ENCODE assay signal across 1 cellular context in the genomic region with DNA sequence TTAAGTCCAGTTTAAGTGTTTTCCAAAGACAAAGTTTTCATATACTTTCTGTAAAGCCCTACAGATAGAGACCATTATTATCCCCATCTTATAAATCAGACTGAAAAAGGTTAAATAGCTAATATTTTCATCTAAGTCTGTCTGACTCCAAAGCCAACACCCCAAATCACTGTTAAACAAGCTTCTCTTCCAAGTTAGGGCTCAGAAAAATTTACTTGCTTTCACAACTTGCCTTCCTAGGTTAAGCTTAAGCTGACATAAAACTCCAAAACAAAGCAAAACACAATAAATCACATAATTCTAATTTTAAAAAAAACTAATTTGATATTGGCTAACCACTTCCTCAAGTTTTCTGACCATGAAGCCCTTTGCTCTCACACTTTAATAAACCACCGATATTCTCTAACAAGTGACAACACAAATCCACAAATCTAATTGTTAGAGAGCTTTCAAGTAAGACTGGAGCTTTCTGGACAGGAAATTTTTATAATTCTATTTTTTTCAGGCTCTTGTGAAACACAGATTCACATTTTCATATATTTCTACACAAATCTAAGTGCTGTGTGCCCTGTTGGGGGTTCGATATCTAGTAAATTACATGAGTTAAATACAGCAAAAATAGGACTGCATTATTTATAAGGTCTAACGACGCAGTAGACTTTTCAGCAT.
TF ChIP-seq lines count a peak whose summit lies in the region.

No MANE protein-coding gene starts in this region.

TF ChIP-seq in endothelial cell of umbilical vein, 7 proteins besides CTCF, POLR2A, EP300 and RAD21:
- TF ChIP-seq EZH2 (IDR thresholded peaks at IDR 0.05; ENCODE audit: borderline replicate concordance, low read depth, low read length, severe bottlenecking): no peak
- TF ChIP-seq JUN (IDR thresholded peaks at IDR 0.05; ENCODE audit: borderline replicate concordance, insufficient read depth, insufficient read length, low read depth): no peak
- no peak for TF ChIP-seq POLR2AphosphoS5 (IDR thresholded peaks at IDR 0.05; ENCODE audit: insufficient read depth, low read depth, low read length)
- TF ChIP-seq, protein P1, sequence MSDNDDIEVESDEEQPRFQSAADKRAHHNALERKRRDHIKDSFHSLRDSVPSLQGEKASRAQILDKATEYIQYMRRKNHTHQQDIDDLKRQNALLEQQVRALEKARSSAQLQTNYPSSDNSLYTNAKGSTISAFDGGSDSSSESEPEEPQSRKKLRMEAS (IDR thresholded peaks at IDR 0.05; ENCODE audit: insufficient read depth, insufficient read length): no peak
- no peak for TF ChIP-seq MYC (IDR thresholded peaks at IDR 0.05; ENCODE audit: low read depth, low read length)
- TF ChIP-seq GATA2 (IDR thresholded peaks at IDR 0.05; ENCODE audit: insufficient read depth, insufficient read length, low read depth, low read length): no peak
- no peak for TF ChIP-seq FOS (IDR thresholded peaks at IDR 0.05; ENCODE audit: borderline replicate concordance, insufficient read depth, low read length)
